In genomic region chr9:128106181-128106939, GRCh38 we compare ENCODE assay signal across 13 cellular contexts. TPM values are rescaled to one million over a fixed set of nuclear protein-coding genes. Genes with fewer than 3 reads are reported as not detected.
DNase-seq lines count a peak whose midpoint lies in the region; TF ChIP-seq lines count a peak whose summit lies in the region.
"Had no signal": no experiment of that assay in that cellular context is flagged by ENCODE, and none has a peak within 500 bp of the region (broad histone marks: within the 10 kb centered on the region; RNA-seq: fewer than 3 reads in every experiment).

No MANE protein-coding gene starts in this region.

- H3K27ac ChIP-seq in KOPT-K1 (ENCODE audit: low read depth, low read length, poor library complexity, severe bottlenecking) (peak overlapping the region; percentile 79), coronary artery (no peak overlapping the region), sigmoid colon (no peak overlapping the region)

- TF ChIP-seq CTCF in coronary artery (IDR thresholded peaks at IDR 0.05) (no peak), sigmoid colon (IDR thresholded peaks at IDR 0.05) (no peak)

- H3K4me3 ChIP-seq in coronary artery (no peak overlapping the region), sigmoid colon (no peak overlapping the region)
- H3K4me3 ChIP-seq: esophagus muscularis mucosa had no signal

- no peak for TF ChIP-seq EP300 in sigmoid colon (IDR thresholded peaks at IDR 0.05)

- DNase-seq in coronary artery (ENCODE audit: low spot score): peak; percentile 71
- DNase-seq in sigmoid colon: peak; percentile 59
- DNase-seq in central memory CD4-positive, alpha-beta T cell: no peak
- DNase-seq in occipital lobe (lab: John Stamatoyannopoulos, UW): no peak
- DNase-seq: activated T-cell treated with anti-CD3 and anti-CD28 coated beads, Interleukin-2, amount 50 U/mL, for 4 hours; amygdala; C1 segment of cervical spinal cord; MM.1S; naive B cell; NCI-H2029 treated with DMSO at 0.1 percent for 48 hours; NCI-H69 had no signal

- TF ChIP-seq POLR2A in sigmoid colon (IDR thresholded peaks at IDR 0.05): no peak

- H3K36me3 ChIP-seq in KOPT-K1 (ENCODE audit: insufficient read depth, low read length) (peaks cover 83% of the 10 kb centered on the region), sigmoid colon (peaks cover 41 to 80% (median 60%) of the 10 kb centered on the region in 4 donors)

- H3K9me3 ChIP-seq in KOPT-K1 (ENCODE audit: insufficient read depth, low read length, poor library complexity, severe bottlenecking) (no peaks in the 10 kb centered on the region), sigmoid colon (no peaks in the 10 kb centered on the region)
- H3K9me3 ChIP-seq: esophagus muscularis mucosa had no signal

- WGBS in sigmoid colon, 2 donors: 79 to 87% methylated on average over 23 of the region's 23 CpGs

- no peaks in the 10 kb centered on the region for H3K27me3 ChIP-seq in sigmoid colon
- H3K27me3 ChIP-seq: esophagus muscularis mucosa had no signal

- intact Hi-C loops in sigmoid colon (cut with DNase I): no loop called here

- H3K4me1 ChIP-seq in sigmoid colon: peaks cover 0 to 7% (median 1%) of the 10 kb centered on the region in 4 donors

RNA-seq across cellular contexts. Expression of gene PTGES2, which starts 21.2 kb away (rescaled TPM):
- total RNA-seq in sigmoid colon (100 to 1,000 TPM in 2 of 4 donors, 10 to 100 TPM in 2; 60.0 to 119 (median 97.5) TPM), occipital lobe (39.5 TPM)
- polyA plus RNA-seq in sigmoid colon: 10 to 100 TPM; 56.5 to 82.2 (median 66.1) TPM

RNA-seq across cellular contexts. Expression of gene SLC25A25, which starts 38.3 kb away (rescaled TPM):
- total RNA-seq in sigmoid colon (10 to 100 TPM; 10.2 to 77.2 (median 12.9) TPM), occipital lobe (36.0 TPM)
- 10 to 100 TPM; 16.6 to 19.4 (median 16.8) TPM for polyA plus RNA-seq in sigmoid colon

RNA-seq across cellular contexts. Expression of gene NAIF1, which starts 39.2 kb away (rescaled TPM):
- total RNA-seq in sigmoid colon (10 to 100 TPM in 1 of 4 donors, 1 to 10 TPM in 3; 5.5 to 10.7 (median 6.3) TPM), occipital lobe (6.4 TPM)
- polyA plus RNA-seq in sigmoid colon: 10 to 100 TPM in 1 of 3 donors, 1 to 10 TPM in 2; 8.4 to 11.0 (median 8.6) TPM

RNA-seq across cellular contexts. Expression of gene LCN2, which starts 42.9 kb away (rescaled TPM):
- total RNA-seq in sigmoid colon (not detected), occipital lobe (not detected)
- 1,000 to 10,000 TPM in 1 of 3 donors, 10 to 100 TPM in 1, 1 to 10 TPM in 1; 9.6 to 1,818 (median 79.8) TPM for polyA plus RNA-seq in sigmoid colon
- total RNA-seq: activated T-cell treated with anti-CD3 and anti-CD28 coated beads, Interleukin-2, amount 50 U/mL, for 4 hours had no signal

RNA-seq across cellular contexts. Expression of gene BBLN, which starts 53.7 kb away (rescaled TPM):
- total RNA-seq in sigmoid colon (100 to 1,000 TPM; 158 to 273 (median 204) TPM), occipital lobe (32.6 TPM)
- polyA plus RNA-seq in sigmoid colon: 100 to 1,000 TPM; 111 to 123 (median 113) TPM

Comparison
In these comparisons a context has a peak if more than half of its experiments do, and no peak if none do; other contexts are left out.
1. DNase-seq: peak in coronary artery (single experiment) and sigmoid colon (single experiment); none in central memory CD4-positive, alpha-beta T cell (single experiment) and occipital lobe (single experiment).